Comparison of ENCODE assay signal across 29 cellular contexts in the genomic region with DNA sequence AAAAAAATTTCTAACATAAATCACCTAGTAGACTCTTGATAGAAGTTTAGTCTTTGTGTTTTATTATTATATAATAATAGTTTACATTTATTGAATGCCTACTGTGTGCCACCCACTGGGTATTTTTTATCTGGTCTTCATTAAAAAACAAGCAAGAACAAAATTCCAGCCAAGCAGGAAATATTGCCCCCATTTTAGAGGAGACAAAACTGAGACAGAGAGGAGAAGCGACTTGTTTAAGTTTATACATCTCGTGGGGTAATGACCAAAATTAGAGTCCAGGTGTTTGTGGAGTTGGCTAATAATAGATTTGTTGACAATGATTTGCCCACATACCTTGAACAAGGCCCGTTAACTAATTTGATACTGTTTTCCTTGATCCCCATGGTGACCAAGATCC.
"Had no signal": no experiment of that assay in that cellular context is flagged by ENCODE, and none has a peak within 500 bp of the region (broad histone marks: within the 10 kb centered on the region; RNA-seq: fewer than 3 reads in every experiment).

No MANE protein-coding gene starts in this region.

- H2AFZ ChIP-seq: neural progenitor cell had no signal

- DNase-seq: activated CD4-positive, alpha-beta T cell treated with anti-CD3 and anti-CD28 coated beads for 48 hours; activated CD4-positive, alpha-beta T cell treated with anti-CD3 and anti-CD28 coated beads, Interleukin-2, amount 50 U/mL, for 48 hours; activated CD8-positive, alpha-beta memory T cell treated with anti-CD3 and anti-CD28 coated beads for 24 hours; activated gamma-delta T cell; activated naive CD4-positive, alpha-beta T cell treated with anti-CD3 and anti-CD28 coated beads, Interleukin-2, amount 10 ng/mL, durations not matched to agents 7 days and 5 days; adrenal gland; aorta; endodermal cell; foreskin fibroblast; head of caudate nucleus; hippocampal formation; immature natural killer cell; midbrain; naive thymus-derived CD4-positive, alpha-beta T cell; occipital lobe; stimulated activated CD4-positive, alpha-beta T cell treated with anti-CD3 and anti-CD28 coated beads, Interleukin-15, amount 100 ng/mL, for 24 hours; stimulated activated CD4-positive, alpha-beta T cell treated with anti-CD3 and anti-CD28 coated beads, Interleukin-2, amount 100 ng/mL, for 24 hours; stimulated activated naive CD4-positive, alpha-beta T cell; T1000; WERI-Rb-1 had no signal

- H3K4me3 Mint-ChIP-seq: activated naive CD4-positive, alpha-beta T cell treated with anti-CD3 and anti-CD28 coated beads, Interleukin-2, amount 10 ng/mL, durations not matched to agents 7 days and 5 days; brain; endodermal cell; immature natural killer cell; naive thymus-derived CD4-positive, alpha-beta T cell; neural progenitor cell; T-helper 1 cell treated with Interleukin-12 subunit alpha and Interleukin-12 subunit beta and Interleukin-4 antibody, amounts not matched to agents 30 μg/mL and 1 μg/mL, for 36 hours had no signal

- ATAC-seq: activated CD4-positive, CD25-positive, alpha-beta regulatory T cell treated with anti-CD3 and anti-CD28 coated beads, Interleukin-2, amount 50 U/mL, for 24 hours; esophagus mucosa; naive thymus-derived CD4-positive, alpha-beta T cell had no signal

- H3K9me3 Mint-ChIP-seq: activated naive CD4-positive, alpha-beta T cell treated with anti-CD3 and anti-CD28 coated beads, Interleukin-2, amount 10 ng/mL, durations not matched to agents 7 days and 5 days; brain; endodermal cell; immature natural killer cell; naive thymus-derived CD4-positive, alpha-beta T cell; neural progenitor cell; T-helper 1 cell treated with Interleukin-12 subunit alpha and Interleukin-12 subunit beta and Interleukin-4 antibody, amounts not matched to agents 30 μg/mL and 1 μg/mL, for 36 hours had no signal

- H3K4me1 ChIP-seq: right atrium auricular region, tibial nerve had no signal

- H3K4me1 Mint-ChIP-seq: endodermal cell had no signal

- H3K27ac Mint-ChIP-seq: endodermal cell; neural progenitor cell; T-helper 1 cell treated with Interleukin-12 subunit alpha and Interleukin-12 subunit beta and Interleukin-4 antibody, amounts not matched to agents 30 μg/mL and 1 μg/mL, for 36 hours had no signal

- H3K27me3 ChIP-seq: adrenal gland, cardiac muscle cell, neural progenitor cell, right atrium auricular region, tibial nerve had no signal

- H3K27me3 Mint-ChIP-seq: activated naive CD4-positive, alpha-beta T cell treated with anti-CD3 and anti-CD28 coated beads, Interleukin-2, amount 10 ng/mL, durations not matched to agents 7 days and 5 days; brain; naive thymus-derived CD4-positive, alpha-beta T cell had no signal

- H3K9ac ChIP-seq: neural progenitor cell had no signal

- H3K36me3 ChIP-seq: cardiac muscle cell had no signal

- H3K4me2 ChIP-seq: neural progenitor cell had no signal

- H3K27ac ChIP-seq: adrenal gland, cardiac muscle cell, coronary artery, neural progenitor cell, right atrium auricular region, tibial nerve, WERI-Rb-1 had no signal

- H3K9me3 ChIP-seq: adrenal gland, right atrium auricular region, tibial nerve had no signal

- H3K4me3 ChIP-seq: adrenal gland, cardiac muscle cell, coronary artery, neural progenitor cell, right atrium auricular region, tibial nerve had no signal
